ENCODE assay signal across 26 cellular contexts in the genomic region with DNA sequence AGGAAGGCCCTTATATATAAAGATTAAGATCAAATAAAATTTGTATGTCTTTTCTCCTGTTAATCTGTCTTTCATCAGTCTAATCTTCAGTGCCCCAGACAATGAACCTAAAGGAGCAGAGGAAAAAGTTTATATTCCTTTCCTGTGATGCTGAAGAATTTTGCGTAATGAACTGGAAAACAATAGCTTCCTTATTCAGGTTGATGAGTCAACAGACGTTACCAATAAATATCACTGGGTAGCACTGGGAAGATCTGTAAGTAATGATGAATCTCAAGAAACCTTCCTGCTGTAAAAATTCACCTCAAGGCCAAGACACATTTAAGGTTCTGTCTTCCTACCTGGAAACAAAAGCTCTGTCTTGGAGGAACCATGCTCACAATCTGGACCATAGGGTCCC. TPM values are rescaled to one million over a fixed set of nuclear protein-coding genes. Genes with fewer than 3 reads are reported as not detected.
DNase-seq lines count a peak whose midpoint lies in the region; ATAC-seq, FAIRE-seq and TF ChIP-seq lines count a peak whose summit lies in the region.
"Had no signal": no experiment of that assay in that cellular context is flagged by ENCODE, and none has a peak within 500 bp of the region (broad histone marks: within the 10 kb centered on the region; RNA-seq: fewer than 3 reads in every experiment).

No MANE protein-coding gene starts in this region.

- DNase-seq in A172 (ENCODE audit: low spot score) (peak; percentile 78), HT-29 (ENCODE audit: low spot score) (peak; percentile 43), astrocyte (ENCODE audit: low read depth) (peak; percentile 71), iris pigment epithelial cell (ENCODE audit: low read depth) (peak; percentile 21), ACHN (no peak), GM10266 (ENCODE audit: extremely low spot score) (no peak)
- no peak for DNase-seq in stimulated activated CD4-positive, alpha-beta T cell treated with anti-CD3 and anti-CD28 coated beads, Interleukin-4, amount 100 ng/mL, for 1 hour
- DNase-seq: activated CD4-positive, alpha-beta T cell treated with anti-CD3 and anti-CD28 coated beads for 4 hours; activated CD8-positive, alpha-beta memory T cell treated with anti-CD3 and anti-CD28 coated beads, Interleukin-2, amount 10 ng/mL, durations not matched to agents 7 days and 5 days; DMS 273 treated with DMSO at 0.1 percent for 48 hours; HFFc6; hypothalamus; islet precursor cell; naive B cell; NCI-H1105; NK-92 treated with Interleukin-12 subunit alpha and Interleukin-12 subunit beta, amount 100 ng/mL, for 24 hours; occipital lobe; T-helper 1 cell had no signal

- H4K20me1 ChIP-seq in astrocyte (ENCODE audit: insufficient read depth, low read length): no peaks in the 10 kb centered on the region
- H4K20me1 ChIP-seq: BLaER1 treated with 17β-estradiol and CSF1 and Interleukin-3, amounts not matched to agents 10 nM and 100 nM had no signal

- H3K9me3 ChIP-seq in astrocyte (ENCODE audit: insufficient read depth, low read depth, low read length): no peaks in the 10 kb centered on the region
- H3K9me3 ChIP-seq: A549, ascending aorta, right atrium auricular region had no signal

- H3K4me1 Mint-ChIP-seq in astrocyte (ENCODE audit: low read depth, unreplicated experiment): no peaks in the 10 kb centered on the region

- no peak overlapping the region for H3K4me2 ChIP-seq in astrocyte (ENCODE audit: low read length)
- H3K4me2 ChIP-seq: KMS-11 had no signal

- no peaks in the 10 kb centered on the region for H3K27me3 Mint-ChIP-seq in astrocyte (ENCODE audit: low read depth, unreplicated experiment)
- H3K27me3 Mint-ChIP-seq: activated naive CD4-positive, alpha-beta T cell treated with anti-CD3 and anti-CD28 coated beads, Interleukin-2, amount 50 U/mL, for 24 hours; naive B cell had no signal

- no peak for ATAC-seq in GM18861 (IDR thresholded peaks at IDR 0.05; ENCODE audit: unreplicated experiment)
- ATAC-seq: A549; activated CD8-positive, alpha-beta memory T cell treated with anti-CD3 and anti-CD28 coated beads, Interleukin-2, amount 10 ng/mL, durations not matched to agents 7 days and 5 days had no signal

- in situ Hi-C loops in ACHN (cut with HindIII; ENCODE audit: low pct_ligation_motif_present, low pct_unique_long_range_greater_than_20kb, low sequenced_read_pairs): no loop called here

- H3K4me1 ChIP-seq in astrocyte (ENCODE audit: insufficient read depth, low read length): peaks cover 7% of the 10 kb centered on the region
- H3K4me1 ChIP-seq: ascending aorta, right atrium auricular region had no signal

- no peak overlapping the region for H3K4me3 ChIP-seq in astrocyte (ENCODE audit: insufficient read depth, low read depth, low read length)
- H3K4me3 ChIP-seq: A549; ascending aorta; BLaER1 treated with 17β-estradiol and CSF1 and Interleukin-3, amounts not matched to agents 10 nM and 100 nM; right atrium auricular region had no signal

- no peaks in the 10 kb centered on the region for H3K27me3 ChIP-seq in astrocyte (ENCODE audit: insufficient read depth, low read length)
- H3K27me3 ChIP-seq: ascending aorta; BLaER1 treated with 17β-estradiol and CSF1 and Interleukin-3, amounts not matched to agents 10 nM and 100 nM; right atrium auricular region had no signal

- no peaks in the 10 kb centered on the region for H3K36me3 Mint-ChIP-seq in astrocyte (ENCODE audit: low read depth, unreplicated experiment)
- H3K36me3 Mint-ChIP-seq: activated CD8-positive, alpha-beta memory T cell treated with anti-CD3 and anti-CD28 coated beads, Interleukin-2, amount 10 ng/mL, durations not matched to agents 7 days and 5 days; naive B cell had no signal

- no peak for TF ChIP-seq CTCF in astrocyte (IDR thresholded peaks at IDR 0.05; ENCODE audit: insufficient read depth, low read depth, low read length)
- TF ChIP-seq CTCF in GM10266 (IDR thresholded peaks at IDR 0.05; ENCODE audit: control insufficient read depth, insufficient read depth, low read depth, missing control alignments): no peak

- H2AFZ ChIP-seq in astrocyte (ENCODE audit: low read depth, low read length): no peak overlapping the region

- no peak for FAIRE-seq in astrocyte (lab: Jason Lieb, UNC)
- FAIRE-seq: A549 had no signal

- H3K36me3 ChIP-seq in astrocyte (ENCODE audit: insufficient read depth, low read length): no peaks in the 10 kb centered on the region
- H3K36me3 ChIP-seq: ascending aorta, right atrium auricular region had no signal

- peak overlapping the region; percentile 21 for H3K27ac ChIP-seq in astrocyte (ENCODE audit: low read depth, low read length)
- H3K27ac ChIP-seq: ascending aorta, KMS-11, right atrium auricular region had no signal

- H3K9me3 Mint-ChIP-seq in astrocyte (ENCODE audit: unreplicated experiment): peaks cover 5% of the 10 kb centered on the region
- H3K9me3 Mint-ChIP-seq: activated naive CD4-positive, alpha-beta T cell treated with anti-CD3 and anti-CD28 coated beads, Interleukin-2, amount 50 U/mL, for 24 hours; activated T-helper 1 cell treated with anti-CD3 and anti-CD28 coated beads, Interleukin-12 subunit alpha, Interleukin-12 subunit beta, Interleukin-2, Interleukin-4 antibody, amounts not matched to agents 30 ng/mL and 10 ng/mL and 1 ng/mL, durations not matched to agents 14 hours and 24 hours and 36 hours; HFFc6 had no signal

- no peak overlapping the region for H3K27ac Mint-ChIP-seq in astrocyte (ENCODE audit: unreplicated experiment)
- H3K27ac Mint-ChIP-seq: activated CD8-positive, alpha-beta memory T cell treated with anti-CD3 and anti-CD28 coated beads, Interleukin-2, amount 10 ng/mL, durations not matched to agents 7 days and 5 days; activated naive CD4-positive, alpha-beta T cell treated with anti-CD3 and anti-CD28 coated beads, Interleukin-2, amount 50 U/mL, for 24 hours; activated T-helper 1 cell treated with anti-CD3 and anti-CD28 coated beads, Interleukin-12 subunit alpha, Interleukin-12 subunit beta, Interleukin-2, Interleukin-4 antibody, amounts not matched to agents 30 ng/mL and 10 ng/mL and 1 ng/mL, durations not matched to agents 14 hours and 24 hours and 36 hours; HFFc6; naive B cell had no signal

- H3K4me3 Mint-ChIP-seq in astrocyte (ENCODE audit: unreplicated experiment): no peak overlapping the region
- H3K4me3 Mint-ChIP-seq: activated CD8-positive, alpha-beta memory T cell treated with anti-CD3 and anti-CD28 coated beads, Interleukin-2, amount 10 ng/mL, durations not matched to agents 7 days and 5 days; activated naive CD4-positive, alpha-beta T cell treated with anti-CD3 and anti-CD28 coated beads, Interleukin-2, amount 50 U/mL, for 24 hours; activated T-helper 1 cell treated with anti-CD3 and anti-CD28 coated beads, Interleukin-12 subunit alpha, Interleukin-12 subunit beta, Interleukin-2, Interleukin-4 antibody, amounts not matched to agents 30 ng/mL and 10 ng/mL and 1 ng/mL, durations not matched to agents 14 hours and 24 hours and 36 hours; HFFc6; naive B cell had no signal

- H3K9ac ChIP-seq in astrocyte (ENCODE audit: low read length): no peak overlapping the region
- H3K9ac ChIP-seq: BLaER1 treated with 17β-estradiol and CSF1 and Interleukin-3, amounts not matched to agents 10 nM and 100 nM; KMS-11 had no signal

- no peaks in the 10 kb centered on the region for H3K79me2 ChIP-seq in astrocyte (ENCODE audit: insufficient read depth, low read length)

RNA-seq across cellular contexts. Expression of gene CDKN2AIP, which starts 25.5 kb away (rescaled TPM):
- total RNA-seq in A172 (2014; rRNA removed; shearing (Covaris generic)): 23.3 and 25.5 TPM in 2 replicates
- 17.8 and 18.8 TPM in 2 replicates for total RNA-seq in HT-29 (2014; rRNA removed; shearing (Covaris generic))
- total RNA-seq in astrocyte: 9.6 and 11.6 TPM in 2 replicates

RNA-seq across cellular contexts. Expression of gene ING2, which starts 34.9 kb away (rescaled TPM):
- 16.0 and 16.8 TPM in 2 replicates for total RNA-seq in A172 (2014; rRNA removed; shearing (Covaris generic))
- total RNA-seq in HT-29 (2014; rRNA removed; shearing (Covaris generic)): 4.8 and 8.1 TPM in 2 replicates
- 10.2 and 10.3 TPM in 2 replicates for total RNA-seq in astrocyte

Comparison
In these comparisons a context has a peak if more than half of its experiments do, and no peak if none do; other contexts are left out.
1. DNase-seq: peak in A172 (single experiment), HT-29 (single experiment), astrocyte (single experiment) and iris pigment epithelial cell (single experiment); none in ACHN (single experiment), stimulated activated CD4-positive, alpha-beta T cell treated with anti-CD3 and anti-CD28 coated beads, Interleukin-4, amount 100 ng/mL, for 1 hour (single experiment) and GM10266 (single experiment).